1 cellular context compared by ENCODE assay signal in the genomic region with DNA sequence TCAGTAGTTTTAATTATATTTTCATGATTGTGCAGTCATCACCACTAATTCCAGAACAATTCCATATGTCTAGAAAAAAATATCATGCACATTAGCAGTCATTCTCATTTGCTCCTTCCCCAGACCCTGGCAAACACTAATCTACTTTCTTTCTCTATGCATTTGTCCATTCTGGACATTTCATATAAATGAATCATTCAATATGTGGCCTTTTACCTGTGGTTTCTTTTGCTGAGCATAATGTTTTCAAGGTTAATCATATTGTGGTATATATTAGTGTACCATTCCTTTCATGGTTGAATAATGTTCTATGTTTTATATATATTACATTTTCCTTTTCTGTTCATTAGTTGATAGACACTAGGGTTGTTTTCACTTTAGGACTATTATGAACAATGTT.
TF ChIP-seq lines count a peak whose summit lies in the region.

No MANE protein-coding gene starts in this region.

TF ChIP-seq in WTC11, 78 proteins besides CTCF, POLR2A, EP300 and RAD21 (continued from another document):
- TF ChIP-seq, protein P1, sequence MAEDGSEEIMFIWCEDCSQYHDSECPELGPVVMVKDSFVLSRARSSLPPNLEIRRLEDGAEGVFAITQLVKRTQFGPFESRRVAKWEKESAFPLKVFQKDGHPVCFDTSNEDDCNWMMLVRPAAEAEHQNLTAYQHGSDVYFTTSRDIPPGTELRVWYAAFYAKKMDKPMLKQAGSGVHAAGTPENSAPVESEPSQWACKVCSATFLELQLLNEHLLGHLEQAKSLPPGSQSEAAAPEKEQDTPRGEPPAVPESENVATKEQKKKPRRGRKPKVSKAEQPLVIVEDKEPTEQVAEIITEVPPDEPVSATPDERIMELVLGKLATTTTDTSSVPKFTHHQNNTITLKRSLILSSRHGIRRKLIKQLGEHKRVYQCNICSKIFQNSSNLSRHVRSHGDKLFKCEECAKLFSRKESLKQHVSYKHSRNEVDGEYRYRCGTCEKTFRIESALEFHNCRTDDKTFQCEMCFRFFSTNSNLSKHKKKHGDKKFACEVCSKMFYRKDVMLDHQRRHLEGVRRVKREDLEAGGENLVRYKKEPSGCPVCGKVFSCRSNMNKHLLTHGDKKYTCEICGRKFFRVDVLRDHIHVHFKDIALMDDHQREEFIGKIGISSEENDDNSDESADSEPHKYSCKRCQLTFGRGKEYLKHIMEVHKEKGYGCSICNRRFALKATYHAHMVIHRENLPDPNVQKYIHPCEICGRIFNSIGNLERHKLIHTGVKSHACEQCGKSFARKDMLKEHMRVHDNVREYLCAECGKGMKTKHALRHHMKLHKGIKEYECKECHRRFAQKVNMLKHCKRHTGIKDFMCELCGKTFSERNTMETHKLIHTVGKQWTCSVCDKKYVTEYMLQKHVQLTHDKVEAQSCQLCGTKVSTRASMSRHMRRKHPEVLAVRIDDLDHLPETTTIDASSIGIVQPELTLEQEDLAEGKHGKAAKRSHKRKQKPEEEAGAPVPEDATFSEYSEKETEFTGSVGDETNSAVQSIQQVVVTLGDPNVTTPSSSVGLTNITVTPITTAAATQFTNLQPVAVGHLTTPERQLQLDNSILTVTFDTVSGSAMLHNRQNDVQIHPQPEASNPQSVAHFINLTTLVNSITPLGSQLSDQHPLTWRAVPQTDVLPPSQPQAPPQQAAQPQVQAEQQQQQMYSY (CRISPR knock-in tag; IDR thresholded peaks at IDR 0.05): no peak
- no peak for TF ChIP-seq GRHL2 (CRISPR knock-in tag; IDR thresholded peaks at IDR 0.05; ENCODE audit: insufficient replicate concordance, severe bottlenecking)
- TF ChIP-seq, protein P2, sequence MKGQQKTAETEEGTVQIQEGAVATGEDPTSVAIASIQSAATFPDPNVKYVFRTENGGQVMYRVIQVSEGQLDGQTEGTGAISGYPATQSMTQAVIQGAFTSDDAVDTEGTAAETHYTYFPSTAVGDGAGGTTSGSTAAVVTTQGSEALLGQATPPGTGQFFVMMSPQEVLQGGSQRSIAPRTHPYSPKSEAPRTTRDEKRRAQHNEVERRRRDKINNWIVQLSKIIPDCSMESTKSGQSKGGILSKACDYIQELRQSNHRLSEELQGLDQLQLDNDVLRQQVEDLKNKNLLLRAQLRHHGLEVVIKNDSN (CRISPR knock-in tag; IDR thresholded peaks at IDR 0.05): no peak
- TF ChIP-seq ZBTB21 (CRISPR knock-in tag; IDR thresholded peaks at IDR 0.05; ENCODE audit: borderline replicate concordance): no peak
- TF ChIP-seq, protein P3, sequence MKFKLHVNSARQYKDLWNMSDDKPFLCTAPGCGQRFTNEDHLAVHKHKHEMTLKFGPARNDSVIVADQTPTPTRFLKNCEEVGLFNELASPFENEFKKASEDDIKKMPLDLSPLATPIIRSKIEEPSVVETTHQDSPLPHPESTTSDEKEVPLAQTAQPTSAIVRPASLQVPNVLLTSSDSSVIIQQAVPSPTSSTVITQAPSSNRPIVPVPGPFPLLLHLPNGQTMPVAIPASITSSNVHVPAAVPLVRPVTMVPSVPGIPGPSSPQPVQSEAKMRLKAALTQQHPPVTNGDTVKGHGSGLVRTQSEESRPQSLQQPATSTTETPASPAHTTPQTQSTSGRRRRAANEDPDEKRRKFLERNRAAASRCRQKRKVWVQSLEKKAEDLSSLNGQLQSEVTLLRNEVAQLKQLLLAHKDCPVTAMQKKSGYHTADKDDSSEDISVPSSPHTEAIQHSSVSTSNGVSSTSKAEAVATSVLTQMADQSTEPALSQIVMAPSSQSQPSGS (CRISPR knock-in tag; IDR thresholded peaks at IDR 0.05; ENCODE audit: borderline replicate concordance, low read depth): no peak
- no peak for TF ChIP-seq FOXK1 (CRISPR knock-in tag; IDR thresholded peaks at IDR 0.05)
- no peak for TF ChIP-seq JUN (CRISPR knock-in tag; IDR thresholded peaks at IDR 0.05)
